8 cellular contexts compared by ENCODE assay signal in the genomic region with DNA sequence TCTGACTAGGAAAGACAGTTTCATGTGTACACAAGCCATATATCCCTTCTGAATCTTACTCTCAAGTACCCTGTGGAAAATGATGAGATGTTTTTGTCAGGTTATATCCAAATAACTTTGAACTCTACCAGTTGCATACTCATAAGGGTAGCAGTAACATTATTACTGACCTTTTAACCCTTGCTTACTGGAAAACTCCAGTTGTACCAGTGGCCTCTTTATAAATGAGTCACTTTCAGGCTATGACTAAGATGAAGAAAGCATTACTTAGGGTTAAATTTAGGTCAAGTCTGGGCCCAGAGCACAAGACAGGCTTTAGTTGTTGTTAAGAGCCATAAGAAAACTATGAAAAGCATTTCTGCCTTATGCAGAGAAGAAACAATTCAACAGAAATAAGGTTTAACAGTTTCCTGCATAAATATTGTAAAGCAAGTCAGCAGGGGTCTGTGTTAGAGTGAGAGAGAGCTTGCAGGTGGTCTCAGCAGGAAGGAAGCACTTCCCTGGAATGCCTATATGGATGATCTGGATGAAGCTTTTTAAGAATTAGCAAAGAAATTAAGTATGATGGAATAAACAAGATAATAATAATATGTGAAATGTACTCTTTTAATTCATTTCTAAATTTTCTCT.
DNase-seq lines count a peak whose midpoint lies in the region; ATAC-seq and TF ChIP-seq lines count a peak whose summit lies in the region.

No MANE protein-coding gene starts in this region.

- H3K27ac ChIP-seq in aorta (ENCODE audit: low read depth in 1 of 2, low read length in 2 of 2) = no peak overlapping the region

- H3K4me3 ChIP-seq in fibroblast of pulmonary artery (replicated peaks; ENCODE audit: low read depth, low read length) (no peak overlapping the region), aorta (ENCODE audit: low read length in 2 of 2) (no peak overlapping the region)

- H3K4me1 ChIP-seq in aorta (ENCODE audit: control insufficient read depth in 1 of 2, insufficient read depth in 2 of 2, low read length in 2 of 2) = no peaks in the 10 kb centered on the region

- intact Hi-C loops in aorta (cut with DNase I) = no loop called here

- no peak for TF ChIP-seq CTCF in fibroblast of pulmonary artery (IDR thresholded peaks at IDR 0.05; ENCODE audit: low read length, missing control alignments)

- peak; percentile 98 for ATAC-seq in GM19035 (IDR thresholded peaks at IDR 0.05; ENCODE audit: unreplicated experiment)
- ATAC-seq in HG03095 (IDR thresholded peaks at IDR 0.05; ENCODE audit: unreplicated experiment) = peak; percentile 99
- ATAC-seq in aorta (ENCODE audit: low FRiP score) = no peak
- ATAC-seq in left lobe of liver = no peak

- H3K27me3 ChIP-seq in aorta (ENCODE audit: control insufficient read depth in 1 of 2, insufficient read depth in 2 of 2, low read length in 1 of 2) = no peaks in the 10 kb centered on the region

- no peaks in the 10 kb centered on the region for H3K36me3 ChIP-seq in aorta (ENCODE audit: control insufficient read depth in 1 of 2, insufficient read depth in 2 of 2, low read length in 1 of 2)

- H3K9me3 ChIP-seq in aorta (ENCODE audit: control insufficient read depth, low read length) = no peaks in the 10 kb centered on the region

- DNase-seq in AG20443 (ENCODE audit: low spot score) (peak; percentile 45), RPMI8226 (peak; percentile 30), fibroblast of pulmonary artery (ENCODE audit: low read depth) (peak; percentile 85), aorta (no peak), GOT3 (lab: John Stamatoyannopoulos, UW) (no peak), left lobe of liver (ENCODE audit: low spot score) (no peak)

Comparison
In these comparisons a context has a peak if more than half of its experiments do, and no peak if none do; other contexts are left out.
1. DNase-seq: peak in AG20443 (single experiment), RPMI8226 (single experiment) and fibroblast of pulmonary artery (single experiment); none in aorta (0 of 2), GOT3 (single experiment) and left lobe of liver (single experiment).
2. ATAC-seq: peak in GM19035 (single experiment) and HG03095 (single experiment); none in aorta (single experiment) and left lobe of liver (single experiment).